In genomic region chr5:171619196-171619595, GRCh38 we compare ENCODE assay signal across 26 cellular contexts.
DNase-seq lines count a peak whose midpoint lies in the region; ATAC-seq and TF ChIP-seq lines count a peak whose summit lies in the region.
"Had no signal": no experiment of that assay in that cellular context is flagged by ENCODE, and none has a peak within 500 bp of the region (broad histone marks: within the 10 kb centered on the region; RNA-seq: fewer than 3 reads in every experiment).

No MANE protein-coding gene starts in this region.

- no peaks in the 10 kb centered on the region for H3K36me3 ChIP-seq in endodermal cell (ENCODE audit: control insufficient read depth, insufficient read depth, low read length)
- H3K36me3 ChIP-seq in neural progenitor cell = no peaks in the 10 kb centered on the region
- no peaks in the 10 kb centered on the region for H3K36me3 ChIP-seq in sigmoid colon
- H3K36me3 ChIP-seq: BE2C, BLaER1 had no signal

- TF ChIP-seq CTCF in endodermal cell (conservative IDR thresholded peaks at IDR 0.05) (no peak), neural progenitor cell (IDR thresholded peaks at IDR 0.05) (no peak), sigmoid colon (IDR thresholded peaks at IDR 0.05) (no peak)

- peaks cover 21% of the 10 kb centered on the region for H3F3A ChIP-seq in neural progenitor cell (ENCODE audit: low read depth)

- H3K4me1 Mint-ChIP-seq in endodermal cell (peaks cover 32% of the 10 kb centered on the region), neural progenitor cell (peaks cover 54% of the 10 kb centered on the region)
- H3K4me1 Mint-ChIP-seq: CD14-positive monocyte; CD4-positive, alpha-beta memory T cell; CD4-positive, CD25-positive, alpha-beta regulatory T cell; CD8-positive, alpha-beta memory T cell had no signal

- TF ChIP-seq POLR2A in sigmoid colon (IDR thresholded peaks at IDR 0.05) = no peak
- TF ChIP-seq POLR2A in GM18505 (IDR thresholded peaks at IDR 0.05; ENCODE audit: borderline replicate concordance, extremely low read depth, insufficient read depth, insufficient read length) = no peak

- H3K4me3 Mint-ChIP-seq in endodermal cell = no peak overlapping the region
- H3K4me3 Mint-ChIP-seq in neural progenitor cell = no peak overlapping the region
- H3K4me3 Mint-ChIP-seq: CD14-positive monocyte; CD4-positive, alpha-beta memory T cell; CD4-positive, CD25-positive, alpha-beta regulatory T cell; CD8-positive, alpha-beta memory T cell had no signal

- no peak overlapping the region for H3K4me2 ChIP-seq in neural progenitor cell
- H3K4me2 ChIP-seq: BLaER1 had no signal

- peak; percentile 65 for DNase-seq in RPMI8226
- DNase-seq in endodermal cell = peak; percentile 45
- DNase-seq in neural progenitor cell (ENCODE audit: low spot score) = peak; percentile 39
- peak; percentile 53 for DNase-seq in sigmoid colon
- no peak for DNase-seq in NCI-H69 (lab: John Stamatoyannopoulos, UW)
- DNase-seq in cerebellum (ENCODE audit: low spot score) = no peak
- no peak for DNase-seq in middle frontal gyrus (ENCODE audit: extremely low spot score, low spot score)
- DNase-seq: 8988T; ACHN; BE2C; C1 segment of cervical spinal cord; CD4-positive, alpha-beta memory T cell; CD4-positive, CD25-positive, alpha-beta regulatory T cell; CD8-positive, alpha-beta memory T cell; COR-L47; DMS 273 treated with DMSO at 0.1 percent for 48 hours; DMS153; DMS53; DMS79; DND-41; EL; GDM1 had no signal

- H3K27me3 ChIP-seq in endodermal cell (ENCODE audit: control insufficient read depth, insufficient read depth, low read length, poor library complexity, severe bottlenecking) (no peaks in the 10 kb centered on the region), neural progenitor cell (peaks cover 77% of the 10 kb centered on the region), sigmoid colon (peaks cover 0 to 10% (median 0%) of the 10 kb centered on the region in 3 donors)
- H3K27me3 ChIP-seq: BE2C, BLaER1 had no signal

- H3K27ac ChIP-seq in endodermal cell (ENCODE audit: low read depth, low read length) (no peak overlapping the region), neural progenitor cell (no peak overlapping the region), sigmoid colon (no peak overlapping the region)
- H3K27ac ChIP-seq: BLaER1 had no signal

- WGBS in endodermal cell (ENCODE audit: insufficient coverage in 1 of 2, insufficient read length in 1 of 2), 2 experiments = 67 to 91% methylated on average over 2 to 7 of the region's 7 CpGs
- WGBS in sigmoid colon, 2 donors = 76 to 81% methylated on average over 7 of the region's 7 CpGs

- H3K36me3 Mint-ChIP-seq in endodermal cell (ENCODE audit: low read depth) (no peaks in the 10 kb centered on the region), neural progenitor cell (no peaks in the 10 kb centered on the region)
- H3K36me3 Mint-ChIP-seq: CD14-positive monocyte; CD4-positive, alpha-beta memory T cell; CD4-positive, CD25-positive, alpha-beta regulatory T cell; CD8-positive, alpha-beta memory T cell had no signal

- no peak overlapping the region for H2AFZ ChIP-seq in neural progenitor cell (replicated peaks)

- H3K9me3 Mint-ChIP-seq in endodermal cell (no peaks in the 10 kb centered on the region), neural progenitor cell (no peaks in the 10 kb centered on the region)
- H3K9me3 Mint-ChIP-seq: CD14-positive monocyte; CD8-positive, alpha-beta memory T cell had no signal

- H3K27ac Mint-ChIP-seq in endodermal cell (no peak overlapping the region), neural progenitor cell (no peak overlapping the region)
- H3K27ac Mint-ChIP-seq: CD4-positive, alpha-beta memory T cell; CD4-positive, CD25-positive, alpha-beta regulatory T cell; CD8-positive, alpha-beta memory T cell had no signal

- no peak for ATAC-seq in GM18505 (IDR thresholded peaks at IDR 0.05; ENCODE audit: unreplicated experiment)
- ATAC-seq: GM12878 had no signal

- H3K79me2 ChIP-seq in neural progenitor cell (ENCODE audit: low read depth) = no peaks in the 10 kb centered on the region

- H3K4me1 ChIP-seq in endodermal cell (ENCODE audit: control insufficient read depth, insufficient read depth, low read length) (peaks cover 5% of the 10 kb centered on the region), neural progenitor cell (peaks cover 28% of the 10 kb centered on the region), sigmoid colon (no peaks in the 10 kb centered on the region)
- H3K4me1 ChIP-seq: BE2C, BLaER1 had no signal

- intact Hi-C loops in sigmoid colon (cut with DNase I) = no loop called here

- TF ChIP-seq EP300 in sigmoid colon (IDR thresholded peaks at IDR 0.05) = no peak

- H3K9ac ChIP-seq in endodermal cell (ENCODE audit: extremely low read depth, low read length, poor library complexity, severe bottlenecking) = no peak overlapping the region
- no peak overlapping the region for H3K9ac ChIP-seq in neural progenitor cell
- H3K9ac ChIP-seq: BLaER1 had no signal

- no peak overlapping the region for H3K4me3 ChIP-seq in endodermal cell (ENCODE audit: low read length)
- no peak overlapping the region for H3K4me3 ChIP-seq in neural progenitor cell
- no peak overlapping the region for H3K4me3 ChIP-seq in sigmoid colon
- H3K4me3 ChIP-seq: BLaER1, GM12878 had no signal

- no peaks in the 10 kb centered on the region for H3K9me3 ChIP-seq in endodermal cell (ENCODE audit: control insufficient read depth, low read length)
- no peaks in the 10 kb centered on the region for H3K9me3 ChIP-seq in neural progenitor cell (ENCODE audit: low read depth)
- H3K9me3 ChIP-seq in sigmoid colon = no peaks in the 10 kb centered on the region
- H3K9me3 ChIP-seq: BE2C, BLaER1 had no signal

- H4K20me1 ChIP-seq in neural progenitor cell (ENCODE audit: low read depth) = peaks cover 12% of the 10 kb centered on the region
- H4K20me1 ChIP-seq: BLaER1 had no signal

- peaks cover 16% of the 10 kb centered on the region for H3K27me3 Mint-ChIP-seq in endodermal cell (ENCODE audit: insufficient read depth)
- H3K27me3 Mint-ChIP-seq in neural progenitor cell (ENCODE audit: insufficient read depth, low read depth) = peaks cover 35% of the 10 kb centered on the region
- H3K27me3 Mint-ChIP-seq: CD4-positive, CD25-positive, alpha-beta regulatory T cell had no signal

Comparison
In these comparisons a context has a peak if more than half of its experiments do, and no peak if none do; other contexts are left out.
1. DNase-seq: peak in RPMI8226 (single experiment), endodermal cell (single experiment), neural progenitor cell (single experiment) and sigmoid colon (single experiment); none in NCI-H69 (single experiment), cerebellum (single experiment) and middle frontal gyrus (single experiment).